ENCODE assay signal across 8 cellular contexts in genomic region chr21:39183272-39184049, GRCh38. TPM values are rescaled to one million over a fixed set of nuclear protein-coding genes. Genes with fewer than 3 reads are reported as not detected.
DNase-seq lines count a peak whose midpoint lies in the region; ATAC-seq, FAIRE-seq and TF ChIP-seq lines count a peak whose summit lies in the region.

PSMG1 (minus strand) TSS chr21:39183451; CDS start chr21:39183385, 66 bp downstream.

- H3K27me3 Mint-ChIP-seq in osteocyte (ENCODE audit: unreplicated experiment), result no peaks in the 10 kb centered on the region

- H3K36me3 ChIP-seq in thoracic aorta, result no peaks in the 10 kb centered on the region

- peak within 1 kb of the TSS; percentile 97 for H3K4me3 Mint-ChIP-seq in osteocyte (ENCODE audit: unreplicated experiment)

- no peaks in the 10 kb centered on the region for H3K9me3 Mint-ChIP-seq in osteocyte (ENCODE audit: unreplicated experiment)

- intact Hi-C loops in head of caudate nucleus (cut with DNase I), result loop anchor here (2.0 to 5.0 kb wide), 2 partner anchors 129 to 203 kb away; partner anchors contain the start of gene BRWD1

- H3K4me1 ChIP-seq in thoracic aorta (ENCODE audit: control insufficient read depth in 1 of 2, low read depth in 2 of 2), result peaks cover 7 to 26% of the 10 kb centered on the region in 2 donors

- TF ChIP-seq POLR2A in GM12891 (IDR thresholded peaks at IDR 0.05; ENCODE audit: low read depth, low read length), result peak; percentile 82

- peak within 1 kb of the TSS; percentile 98 for H3K27ac Mint-ChIP-seq in osteocyte (ENCODE audit: unreplicated experiment)

- peaks cover 39% of the 10 kb centered on the region for H3K4me1 Mint-ChIP-seq in osteocyte (ENCODE audit: unreplicated experiment)

- peak; percentile 65 for DNase-seq in GM12891 (ENCODE audit: insufficient read length, low spot score)
- peak; percentile 93 for DNase-seq in NCI-H1417 treated with DMSO at 0.1 percent for 48 hours (lab: John Stamatoyannopoulos, UW)
- peak; percentile 67 to 94 for DNase-seq in SW 1271 (lab: John Stamatoyannopoulos, UW)
- DNase-seq in activated naive CD8-positive, alpha-beta T cell treated with anti-CD3 and anti-CD28 coated beads, Interleukin-2, amount 50 U/mL, for 16 hours (ENCODE audit: low read depth, low spot score), result peak; percentile 92
- peak; percentile 73 to 96 (median 92) for DNase-seq in head of caudate nucleus
- DNase-seq in osteocyte (ENCODE audit: extremely low spot score, unreplicated experiment), result peak; percentile 97
- DNase-seq in thoracic aorta (ENCODE audit: low spot score), result peak; percentile 71

- FAIRE-seq in GM12891 (lab: Jason Lieb, UNC), result peak; percentile 99

- TF ChIP-seq CTCF in osteocyte (IDR thresholded peaks at IDR 0.05) (no peak), thoracic aorta (IDR thresholded peaks at IDR 0.05) (no peak)

- ATAC-seq in HG02798 (IDR thresholded peaks at IDR 0.05; ENCODE audit: poor library complexity, unreplicated experiment) (peak; percentile 91), thoracic aorta (ENCODE audit: insufficient number of reproducible peaks, low FRiP score, low read depth) (peak; percentile 79)

- H3K27me3 ChIP-seq in thoracic aorta (replicated peaks; ENCODE audit: insufficient read depth), result no peaks in the 10 kb centered on the region

- peak within 1 kb of the TSS; percentile 89 to 95 for H3K27ac ChIP-seq in thoracic aorta

- peaks cover 22% of the 10 kb centered on the region for H3K36me3 Mint-ChIP-seq in osteocyte (ENCODE audit: unreplicated experiment)

- H3K4me3 ChIP-seq in thoracic aorta, result peak within 1 kb of the TSS; percentile 85

- no peaks in the 10 kb centered on the region for H3K9me3 ChIP-seq in thoracic aorta

TF ChIP-seq in GM12891, 5 proteins besides CTCF, POLR2A, EP300 and RAD21:
- peak; percentile 95 for TF ChIP-seq POLR2AphosphoS5 (IDR thresholded peaks at IDR 0.05; ENCODE audit: low read depth, low read length)
- peak; percentile 79 for TF ChIP-seq TAF1 (IDR thresholded peaks at IDR 0.05; ENCODE audit: low read depth, low read length)
- peak; percentile 34; the same call in 1 of the 2 replicates for TF ChIP-seq POU2F2 (IDR thresholded peaks at IDR 0.05; ENCODE audit: low read depth, low read length)
- no peak for TF ChIP-seq SPI1 (IDR thresholded peaks at IDR 0.05; ENCODE audit: low read depth, low read length)
- TF ChIP-seq PAX5 (IDR thresholded peaks at IDR 0.05; ENCODE audit: insufficient read depth, low read length, severe bottlenecking), result no peak
TF ChIP-seq in GM12891: peak in this region for 3.

RNA-seq across cellular contexts. Expression of gene PSMG1, which starts in this region (rescaled TPM):
- polyA plus RNA-seq in GM12891 (2012; ENCODE audit: low read depth, missing spikeins), result 81.4 TPM
- total RNA-seq in osteocyte (49.0 and 49.6 TPM in 2 replicates), thoracic aorta (10 to 100 TPM; 14.8 to 17.6 TPM)

Comparison
In these comparisons a context has a peak if more than half of its experiments do, and no peak if none do; other contexts are left out.
1. Peak in every context shown above with its lines: DNase-seq, ATAC-seq, H3K4me3 ChIP-seq and H3K27ac ChIP-seq.